ENCODE assay signal across 8 cellular contexts in the genomic region with DNA sequence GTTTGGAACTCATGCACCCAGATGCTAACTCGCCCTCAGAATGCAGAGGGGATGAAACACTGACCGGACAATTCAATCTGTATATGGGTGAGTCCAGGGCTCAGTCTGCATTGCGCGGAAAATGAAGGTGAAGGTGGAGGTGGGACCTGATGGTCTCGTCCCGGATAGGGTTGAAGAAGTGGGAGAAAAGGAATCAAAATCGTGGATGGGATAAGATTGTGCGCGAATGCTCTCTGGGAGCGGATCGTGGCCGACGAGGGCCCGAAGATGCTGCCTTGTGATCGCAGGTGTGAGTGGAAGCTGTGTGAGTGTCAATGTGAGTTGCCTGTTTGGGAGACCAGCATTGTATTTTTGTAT.
DNase-seq lines count a peak whose midpoint lies in the region; ATAC-seq and TF ChIP-seq lines count a peak whose summit lies in the region.

No MANE protein-coding gene starts in this region.

- H3K27me3 ChIP-seq in GM06990 (replicated peaks; ENCODE audit: control insufficient read depth, insufficient read depth, low read length), result no peaks in the 10 kb centered on the region

- H3K36me3 ChIP-seq in GM06990 (ENCODE audit: control insufficient read depth, insufficient read depth, low read length), result no peaks in the 10 kb centered on the region

- no peak for DNase-seq in GM06990 (ENCODE audit: extremely low read depth, insufficient read length)
- no peak for DNase-seq in cardiac fibroblast (ENCODE audit: low read depth in 2 of 2)
- no peak for DNase-seq in NCI-H2227 (lab: John Stamatoyannopoulos, UW; ENCODE audit: unreplicated experiment)
- no peak for DNase-seq in superior temporal gyrus (ENCODE audit: extremely low spot score)
- DNase-seq in RPMI8226, result no peak
- DNase-seq in NCI-H1417 (lab: John Stamatoyannopoulos, UW), result no peak

- H3K4me3 ChIP-seq in GM06990 (replicated peaks; ENCODE audit: low read depth, low read length) (peak overlapping the region; percentile 84), cardiac fibroblast (replicated peaks in 1 of 2; ENCODE audit: low read depth in 2 of 2, low read length in 2 of 2) (peak overlapping the region; percentile 82 to 86)

- peak; percentile 24 for ATAC-seq in HG03460 (IDR thresholded peaks at IDR 0.05; ENCODE audit: unreplicated experiment)

- H3K9me3 Mint-ChIP-seq in nephron, result peaks cover 53% of the 10 kb centered on the region

- H3K4me3 Mint-ChIP-seq in nephron, result peak overlapping the region; percentile 95 to 98 (median 96)

- TF ChIP-seq CTCF in GM06990 (IDR thresholded peaks at IDR 0.05; ENCODE audit: insufficient read depth, low read length, poor library complexity, severe bottlenecking), result no peak
- no peak for TF ChIP-seq CTCF in cardiac fibroblast (IDR thresholded peaks at IDR 0.05; ENCODE audit: low read depth, low read length)
- TF ChIP-seq CTCF in nephron (IDR thresholded peaks at IDR 0.05; ENCODE audit: unreplicated experiment in 3 of 3), result no peak

- H3K36me3 Mint-ChIP-seq in nephron (ENCODE audit: low read depth), result peaks cover 59% of the 10 kb centered on the region

- no peaks in the 10 kb centered on the region for H3K27me3 Mint-ChIP-seq in nephron (ENCODE audit: low read depth)

- peak overlapping the region; percentile 79 to 93 (median 91) for H3K27ac Mint-ChIP-seq in nephron

- H3K4me1 Mint-ChIP-seq in nephron, result peaks cover 21% of the 10 kb centered on the region
